Comparison of ENCODE assay signal across 32 cellular contexts in the genomic region with DNA sequence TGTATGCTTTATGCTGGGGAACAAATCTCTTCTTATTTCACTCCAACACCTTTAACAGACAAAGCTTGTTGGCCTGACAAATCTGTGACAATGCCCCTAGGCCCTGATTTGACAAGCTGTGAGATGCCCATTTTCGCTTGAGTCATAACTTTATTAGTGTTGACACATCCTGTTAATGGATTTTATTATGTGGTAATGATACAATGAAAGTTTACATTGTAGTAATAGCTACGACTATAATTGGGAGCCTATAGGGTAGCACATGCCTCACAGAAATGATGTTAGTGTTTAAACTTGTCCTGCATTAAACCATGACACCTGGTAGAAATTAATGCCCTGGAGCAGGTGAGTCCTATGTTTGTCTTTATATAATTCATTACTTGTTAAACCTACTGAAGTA. TPM values are rescaled to one million over a fixed set of nuclear protein-coding genes. Genes with fewer than 3 reads are reported as not detected.
DNase-seq lines count a peak whose midpoint lies in the region; FAIRE-seq and TF ChIP-seq lines count a peak whose summit lies in the region.
"Had no signal": no experiment of that assay in that cellular context is flagged by ENCODE, and none has a peak within 500 bp of the region (broad histone marks: within the 10 kb centered on the region; RNA-seq: fewer than 3 reads in every experiment).

No MANE protein-coding gene starts in this region.

- FAIRE-seq in HTR-8/SVneo (lab: Jason Lieb, UNC): peak; percentile 81
- peak; percentile 73 for FAIRE-seq in bronchial epithelial cell (lab: Jason Lieb, UNC)

- H3K4me3 Mint-ChIP-seq in activated CD4-positive, alpha-beta memory T cell treated with anti-CD3 and anti-CD28 coated beads, Interleukin-2, amount 10 ng/mL, durations not matched to agents 7 days and 5 days: no peak overlapping the region
- H3K4me3 Mint-ChIP-seq: activated CD8-positive, alpha-beta T cell treated with anti-CD3 and anti-CD28 coated beads for 36 hours; activated naive CD8-positive, alpha-beta T cell treated with anti-CD3 and anti-CD28 coated beads for 36 hours; effector memory CD8-positive, alpha-beta T cell; H9; T-cell had no signal

- TF ChIP-seq POLR2A in testis (IDR thresholded peaks at IDR 0.05): no peak

- POLR2A ChIA-PET in activated CD4-positive, alpha-beta memory T cell treated with anti-CD3 and anti-CD28 coated beads, Interleukin-2, amount 10 ng/mL, durations not matched to agents 7 days and 5 days (lab: Charles Lee): no interaction called here

- no peaks in the 10 kb centered on the region for H3K4me1 Mint-ChIP-seq in activated CD4-positive, alpha-beta memory T cell treated with anti-CD3 and anti-CD28 coated beads, Interleukin-2, amount 10 ng/mL, durations not matched to agents 7 days and 5 days
- H3K4me1 Mint-ChIP-seq: activated naive CD8-positive, alpha-beta T cell treated with anti-CD3 and anti-CD28 coated beads for 36 hours; T-cell had no signal

- TF ChIP-seq CTCF in bronchial epithelial cell (IDR thresholded peaks at IDR 0.05; ENCODE audit: insufficient read depth, low read length, severe bottlenecking): no peak
- no peak for TF ChIP-seq CTCF in testis (IDR thresholded peaks at IDR 0.05)

- no peaks in the 10 kb centered on the region for H3K9me3 Mint-ChIP-seq in activated CD4-positive, alpha-beta memory T cell treated with anti-CD3 and anti-CD28 coated beads, Interleukin-2, amount 10 ng/mL, durations not matched to agents 7 days and 5 days
- H3K9me3 Mint-ChIP-seq: activated CD8-positive, alpha-beta T cell treated with anti-CD3 and anti-CD28 coated beads for 36 hours; activated naive CD8-positive, alpha-beta T cell treated with anti-CD3 and anti-CD28 coated beads for 36 hours; effector memory CD8-positive, alpha-beta T cell; H9 had no signal

- H3K27me3 Mint-ChIP-seq in activated CD4-positive, alpha-beta memory T cell treated with anti-CD3 and anti-CD28 coated beads, Interleukin-2, amount 10 ng/mL, durations not matched to agents 7 days and 5 days: peaks cover 6% of the 10 kb centered on the region

- intact Hi-C loops in testis (cut with DNase I; ENCODE audit: low total_unique reads): no loop called here

- CTCF ChIA-PET in activated CD4-positive, alpha-beta memory T cell treated with anti-CD3 and anti-CD28 coated beads, Interleukin-2, amount 10 ng/mL, durations not matched to agents 7 days and 5 days (lab: Charles Lee): no interaction called here

- H3K27me3 ChIP-seq in bronchial epithelial cell (ENCODE audit: control insufficient read depth, insufficient read depth, low read length) (no peaks in the 10 kb centered on the region), testis (no peaks in the 10 kb centered on the region)
- H3K27me3 ChIP-seq: BLaER1 treated with 17β-estradiol and CSF1 and Interleukin-3, amounts not matched to agents 10 nM and 100 nM; gastrocnemius medialis; Peyer's patch; spleen; upper lobe of left lung had no signal

- DNase-seq in COLO668 (lab: John Stamatoyannopoulos, UW; ENCODE audit: unreplicated experiment) (peak; percentile 58), HTR-8/SVneo (ENCODE audit: insufficient read length, low spot score) (no peak), NCI-H748 (lab: John Stamatoyannopoulos, UW; ENCODE audit: unreplicated experiment) (peak; percentile 97), bronchial epithelial cell (ENCODE audit: low read depth) (peak; percentile 99), testis (no peak), NCI-H446 treated with DMSO at 0.1 percent for 48 hours (lab: John Stamatoyannopoulos, UW) (no peak), NCI-H226 (no peak)
- DNase-seq in activated CD4-positive, alpha-beta memory T cell treated with anti-CD3 and anti-CD28 coated beads, Interleukin-2, amount 10 ng/mL, durations not matched to agents 7 days and 5 days: no peak
- DNase-seq: ACHN; activated CD8-positive, alpha-beta T cell treated with anti-CD3 and anti-CD28 coated beads for 36 hours; activated naive CD8-positive, alpha-beta T cell treated with anti-CD3 and anti-CD28 coated beads for 36 hours; activated T-cell treated with anti-CD3 and anti-CD28 coated beads for 4 hours; aorta; Calu3; caudate nucleus; cortex of kidney; effector memory CD8-positive, alpha-beta T cell; esophagus squamous epithelium; gastrocnemius medialis; H9; MM.1S; NCI-H1694; NK-92 treated with Interleukin-12 subunit alpha and Interleukin-12 subunit beta, amount 100 ng/mL, for 24 hours; Peyer's patch; right cardiac atrium; spleen; stimulated activated CD4-positive, alpha-beta T cell treated with anti-CD3 and anti-CD28 coated beads, Interleukin-4, amount 100 ng/mL, for 1 hour; T-cell; upper lobe of left lung had no signal

- no peaks in the 10 kb centered on the region for H3K36me3 ChIP-seq in bronchial epithelial cell (ENCODE audit: control insufficient read depth, insufficient read depth, low read length)
- no peaks in the 10 kb centered on the region for H3K36me3 ChIP-seq in testis (ENCODE audit: low read depth, missing control alignments)
- H3K36me3 ChIP-seq: BLaER1 treated with 17β-estradiol and CSF1 and Interleukin-3, amounts not matched to agents 10 nM and 100 nM; esophagus squamous epithelium; gastrocnemius medialis; Peyer's patch; spleen; upper lobe of left lung had no signal

- WGBS in testis, 2 donors: 87 to 90% methylated on average over 2 of the region's 2 CpGs

- no peak overlapping the region for H3K27ac ChIP-seq in testis
- H3K27ac ChIP-seq: BLaER1 treated with 17β-estradiol and CSF1 and Interleukin-3, amounts not matched to agents 10 nM and 100 nM; esophagus squamous epithelium; gastrocnemius medialis; Peyer's patch; spleen; upper lobe of left lung had no signal

- no peaks in the 10 kb centered on the region for H3K9me3 ChIP-seq in testis
- H3K9me3 ChIP-seq: BLaER1 treated with 17β-estradiol and CSF1 and Interleukin-3, amounts not matched to agents 10 nM and 100 nM; esophagus squamous epithelium; gastrocnemius medialis; Peyer's patch; spleen; upper lobe of left lung had no signal

- H3K36me3 Mint-ChIP-seq in activated CD4-positive, alpha-beta memory T cell treated with anti-CD3 and anti-CD28 coated beads, Interleukin-2, amount 10 ng/mL, durations not matched to agents 7 days and 5 days (ENCODE audit: low read depth): no peaks in the 10 kb centered on the region
- H3K36me3 Mint-ChIP-seq: activated naive CD8-positive, alpha-beta T cell treated with anti-CD3 and anti-CD28 coated beads for 36 hours; T-cell had no signal

- H3K4me3 ChIP-seq in bronchial epithelial cell (ENCODE audit: low read depth, low read length) (no peak overlapping the region), testis (no peak overlapping the region)
- H3K4me3 ChIP-seq: BLaER1 treated with 17β-estradiol and CSF1 and Interleukin-3, amounts not matched to agents 10 nM and 100 nM; esophagus squamous epithelium; gastrocnemius medialis; Peyer's patch; spleen; upper lobe of left lung had no signal

- H3K4me1 ChIP-seq in testis: no peaks in the 10 kb centered on the region
- H3K4me1 ChIP-seq: gastrocnemius medialis, Peyer's patch, spleen had no signal

- no peak overlapping the region for H3K27ac Mint-ChIP-seq in activated CD4-positive, alpha-beta memory T cell treated with anti-CD3 and anti-CD28 coated beads, Interleukin-2, amount 10 ng/mL, durations not matched to agents 7 days and 5 days
- H3K27ac Mint-ChIP-seq: activated CD8-positive, alpha-beta T cell treated with anti-CD3 and anti-CD28 coated beads for 36 hours; activated naive CD8-positive, alpha-beta T cell treated with anti-CD3 and anti-CD28 coated beads for 36 hours; effector memory CD8-positive, alpha-beta T cell; H9; T-cell had no signal

RNA-seq across cellular contexts. Expression of a gene that starts 3.3 kb away (rescaled TPM):
- 4.2 and 4.9 TPM in 2 replicates for total RNA-seq in bronchial epithelial cell
- total RNA-seq in testis: under 1 TPM; 0.19 to 0.39 TPM
- 1.1 TPM for polyA plus RNA-seq in testis (ENCODE audit: insufficient read depth, low read depth, low replicate concordance)
- under 1 TPM in 1 of 2 experiments, not detected in 1; 0.58 TPM for total RNA-seq in activated CD4-positive, alpha-beta memory T cell treated with anti-CD3 and anti-CD28 coated beads, Interleukin-2, amount 10 ng/mL, durations not matched to agents 7 days and 5 days
- total RNA-seq: activated CD8-positive, alpha-beta T cell treated with anti-CD3 and anti-CD28 coated beads for 36 hours; activated naive CD8-positive, alpha-beta T cell treated with anti-CD3 and anti-CD28 coated beads for 36 hours; aorta; Calu3; esophagus squamous epithelium; gastrocnemius medialis; H9; right cardiac atrium; subcutaneous adipose tissue; T-cell had no signal
- polyA plus RNA-seq: neural cell, right cardiac atrium had no signal

RNA-seq across cellular contexts. Expression of a gene that starts 14.2 kb away (rescaled TPM):
- total RNA-seq in bronchial epithelial cell (68.1 and 168 TPM in 2 replicates), testis (under 1 TPM in 1 of 2 donors, not detected in 1; 0.31 TPM)
- polyA plus RNA-seq in testis (ENCODE audit: insufficient read depth, low read depth, low replicate concordance): 0.21 TPM
- not detected for total RNA-seq in activated CD4-positive, alpha-beta memory T cell treated with anti-CD3 and anti-CD28 coated beads, Interleukin-2, amount 10 ng/mL, durations not matched to agents 7 days and 5 days
- total RNA-seq: activated CD8-positive, alpha-beta T cell treated with anti-CD3 and anti-CD28 coated beads for 36 hours; activated naive CD8-positive, alpha-beta T cell treated with anti-CD3 and anti-CD28 coated beads for 36 hours; gastrocnemius medialis; H9; subcutaneous adipose tissue; T-cell had no signal
- polyA plus RNA-seq: neural cell had no signal

RNA-seq across cellular contexts. Expression of a gene that starts 59.0 kb away (rescaled TPM):
- total RNA-seq in bronchial epithelial cell (not detected in 2 replicates), testis (1 to 10 TPM in 1 of 2 donors, under 1 TPM in 1; 0.25 to 2.0 TPM)
- 0.25 TPM for polyA plus RNA-seq in testis (ENCODE audit: insufficient read depth, low read depth, low replicate concordance)
- not detected for total RNA-seq in activated CD4-positive, alpha-beta memory T cell treated with anti-CD3 and anti-CD28 coated beads, Interleukin-2, amount 10 ng/mL, durations not matched to agents 7 days and 5 days
- total RNA-seq: activated CD8-positive, alpha-beta T cell treated with anti-CD3 and anti-CD28 coated beads for 36 hours; Calu3; esophagus squamous epithelium; H9; Peyer's patch; T-cell had no signal
- polyA plus RNA-seq: neural cell had no signal

RNA-seq across cellular contexts. Expression of a gene that starts 59.7 kb away (rescaled TPM):
- total RNA-seq in bronchial epithelial cell (0.13 and 0.26 TPM in 2 replicates), testis (not detected)
- polyA plus RNA-seq in testis (ENCODE audit: insufficient read depth, low read depth, low replicate concordance): 10.2 TPM
- total RNA-seq in activated CD4-positive, alpha-beta memory T cell treated with anti-CD3 and anti-CD28 coated beads, Interleukin-2, amount 10 ng/mL, durations not matched to agents 7 days and 5 days: not detected
- total RNA-seq: activated CD8-positive, alpha-beta T cell treated with anti-CD3 and anti-CD28 coated beads for 36 hours; activated naive CD8-positive, alpha-beta T cell treated with anti-CD3 and anti-CD28 coated beads for 36 hours; Calu3; esophagus squamous epithelium; H9; right cardiac atrium; spleen; T-cell had no signal
- polyA plus RNA-seq: aorta, neural cell, right cardiac atrium, spleen had no signal

Comparison
In these comparisons a context has a peak if more than half of its experiments do, and no peak if none do; other contexts are left out.
1. DNase-seq: peak in COLO668 (single experiment), NCI-H748 (single experiment) and bronchial epithelial cell (single experiment); none in HTR-8/SVneo (single experiment), testis (single experiment), activated CD4-positive, alpha-beta memory T cell treated with anti-CD3 and anti-CD28 coated beads, Interleukin-2, amount 10 ng/mL, durations not matched to agents 7 days and 5 days (single experiment), NCI-H446 treated with DMSO at 0.1 percent for 48 hours (single experiment) and NCI-H226 (single experiment).
2. RNA of a gene that starts 14.2 kb away (total RNA-seq): 68.1 to 168 TPM in bronchial epithelial cell; 0.31 TPM in testis and not detected in activated CD4-positive, alpha-beta memory T cell treated with anti-CD3 and anti-CD28 coated beads, Interleukin-2, amount 10 ng/mL, durations not matched to agents 7 days and 5 days; every median in the first group is over 10 times any median in the second.